In genomic region chr2:102520009-102520408, GRCh38 we compare ENCODE assay signal across 8 cellular contexts. TPM values are rescaled to one million over a fixed set of nuclear protein-coding genes. Genes with fewer than 3 reads are reported as not detected.
DNase-seq lines count a peak whose midpoint lies in the region; ATAC-seq, FAIRE-seq and TF ChIP-seq lines count a peak whose summit lies in the region.

No MANE protein-coding gene starts in this region.

- 36% methylated on average over 2 of the region's 2 CpGs for WGBS in prostate gland

- H3K4me1 ChIP-seq in endothelial cell of umbilical vein (ENCODE audit: control insufficient read depth, extremely low read depth, insufficient read depth, low read length) (no peaks in the 10 kb centered on the region), prostate gland (replicated peaks) (no peaks in the 10 kb centered on the region)

- H3K27ac ChIP-seq in endothelial cell of umbilical vein (ENCODE audit: insufficient read depth, low read depth, low read length) (no peak overlapping the region), prostate gland (no peak overlapping the region)

- H3K9me3 ChIP-seq in endothelial cell of umbilical vein (replicated peaks; ENCODE audit: control insufficient read depth, insufficient read depth, low read length): no peaks in the 10 kb centered on the region
- no peaks in the 10 kb centered on the region for H3K9me3 ChIP-seq in prostate gland

- no peak overlapping the region for H3K4me3 ChIP-seq in endothelial cell of umbilical vein (replicated peaks in 1 of 3; ENCODE audit: insufficient read depth in 1 of 3, low read depth in 1 of 3, low read length in 3 of 3)
- H3K4me3 ChIP-seq in prostate gland: no peak overlapping the region

- TF ChIP-seq POLR2A in endothelial cell of umbilical vein (IDR thresholded peaks at IDR 0.05; ENCODE audit: low read depth, low read length) (no peak), prostate gland (IDR thresholded peaks at IDR 0.05) (no peak)

- CTCF ChIA-PET in endothelial cell of umbilical vein (lab: Charles Lee): interaction anchor here (1.2 to 3.8 kb wide), 4 partner anchors 18 to 96 kb away, joined by 4 to 13 read pairs (median 6); partner anchors contain the start of gene SLC9A4

- TF ChIP-seq CTCF in endothelial cell of umbilical vein (IDR thresholded peaks at IDR 0.05; ENCODE audit: extremely low read depth in 1 of 2, insufficient read depth in 1 of 2, low read depth in 1 of 2, low read length in 2 of 2) (peak; percentile 54 to 66), prostate gland (IDR thresholded peaks at IDR 0.05) (peak in 3 of 4 experiments; percentile 47 to 51 (median 48)), omental fat pad (IDR thresholded peaks at IDR 0.05) (no peak)

- peak; percentile 18 for DNase-seq in Ammon's horn (ENCODE audit: low spot score)
- DNase-seq in OCI-M1 (lab: John Stamatoyannopoulos, UW): peak; percentile 65
- DNase-seq in endothelial cell of umbilical vein (ENCODE audit: low read depth, low spot score): peak; percentile 24
- peak; percentile 15 for DNase-seq in prostate gland (ENCODE audit: low spot score)
- DNase-seq in islet precursor cell: no peak
- no peak for DNase-seq in omental fat pad (ENCODE audit: low spot score)

- dilution Hi-C loops in endothelial cell of umbilical vein (cut with MboI; ENCODE audit: extremely low pct_ligation_motif_present, low sequenced_read_pairs): no loop called here

- no TSS peak for BruUV-seq in endothelial cell of umbilical vein (replicated peaks; lab: Mats Ljungman, UMichigan)

- no peaks in the 10 kb centered on the region for H3K27me3 ChIP-seq in endothelial cell of umbilical vein (ENCODE audit: control insufficient read depth in 2 of 2, insufficient read depth in 2 of 2, low read length in 2 of 2)
- H3K27me3 ChIP-seq in prostate gland (replicated peaks; ENCODE audit: insufficient read depth): no peaks in the 10 kb centered on the region

- ATAC-seq in GM18498 (IDR thresholded peaks at IDR 0.05; ENCODE audit: unreplicated experiment) (peak; percentile 66), HG03354 (IDR thresholded peaks at IDR 0.05; ENCODE audit: poor library complexity, severe bottlenecking, unreplicated experiment) (peak; percentile 80), omental fat pad (ENCODE audit: low FRiP score) (no peak)

- H4K20me1 ChIP-seq in endothelial cell of umbilical vein (replicated peaks; ENCODE audit: control insufficient read depth, extremely low read depth, insufficient read depth, low read length): no peaks in the 10 kb centered on the region

- H3K9ac ChIP-seq in endothelial cell of umbilical vein (replicated peaks; ENCODE audit: extremely low read depth, insufficient read depth, low read length): no peak overlapping the region

- peak; percentile 72 for FAIRE-seq in endothelial cell of umbilical vein (lab: Jason Lieb, UNC)

- no peak overlapping the region for H2AFZ ChIP-seq in endothelial cell of umbilical vein (ENCODE audit: low read depth, low read length)

- no peaks in the 10 kb centered on the region for H3K79me2 ChIP-seq in endothelial cell of umbilical vein (ENCODE audit: control insufficient read depth, insufficient read depth, low read length)

- H3K9me1 ChIP-seq in endothelial cell of umbilical vein (replicated peaks; ENCODE audit: control insufficient read depth, extremely low read depth, insufficient read depth, low read length): no peaks in the 10 kb centered on the region

- POLR2A ChIA-PET in endothelial cell of umbilical vein (lab: Charles Lee): no interaction called here

- no peak overlapping the region for H3K4me2 ChIP-seq in endothelial cell of umbilical vein (ENCODE audit: insufficient read depth, low read length)

- H3K36me3 ChIP-seq in endothelial cell of umbilical vein (ENCODE audit: control insufficient read depth in 2 of 2, extremely low read depth in 1 of 2, insufficient read depth in 2 of 2, low read length in 2 of 2): no peaks in the 10 kb centered on the region
- no peaks in the 10 kb centered on the region for H3K36me3 ChIP-seq in prostate gland

- intact Hi-C loops in endothelial cell of umbilical vein (cut with micrococcal nuclease): loop anchor here (1.0 to 2.0 kb wide), 3 partner anchors 72 to 287 kb away; no protein-coding TSS in a partner anchor
- intact Hi-C loops in prostate gland (cut with DNase I): no loop called here

TF ChIP-seq in endothelial cell of umbilical vein, 7 proteins besides CTCF, POLR2A, EP300 and RAD21:
- TF ChIP-seq MYC (IDR thresholded peaks at IDR 0.05; ENCODE audit: low read depth, low read length): no peak
- no peak for TF ChIP-seq FOS (IDR thresholded peaks at IDR 0.05; ENCODE audit: borderline replicate concordance, insufficient read depth, low read length)
- TF ChIP-seq JUN (IDR thresholded peaks at IDR 0.05; ENCODE audit: borderline replicate concordance, insufficient read depth, insufficient read length, low read depth): no peak
- TF ChIP-seq GATA2 (IDR thresholded peaks at IDR 0.05; ENCODE audit: insufficient read depth, insufficient read length, low read depth, low read length): no peak
- TF ChIP-seq MAX (IDR thresholded peaks at IDR 0.05; ENCODE audit: insufficient read depth, insufficient read length): no peak
- no peak for TF ChIP-seq EZH2 (IDR thresholded peaks at IDR 0.05; ENCODE audit: borderline replicate concordance, low read depth, low read length, severe bottlenecking)
- no peak for TF ChIP-seq POLR2AphosphoS5 (IDR thresholded peaks at IDR 0.05; ENCODE audit: insufficient read depth, low read depth, low read length)

RNA-seq across cellular contexts. Expression of gene SLC9A4, which starts 47.0 kb away (rescaled TPM):
- 0.07 TPM in 1 of 2 replicates, not detected in the other for total RNA-seq in endothelial cell of umbilical vein
- polyA plus RNA-seq in endothelial cell of umbilical vein: not detected in 2 replicates
- polyA plus RNA-seq in endothelial cell of umbilical vein (2011; cell fraction: cytosol; rRNA removed): 0.01 TPM in 1 of 2 replicates, not detected in the other
- not detected in 2 replicates for polyA plus RNA-seq in endothelial cell of umbilical vein (2011; cell fraction: nucleus; rRNA removed)
- 0.04 TPM in 1 of 2 replicates, not detected in the other for polyA plus RNA-seq in endothelial cell of umbilical vein (2012)
- polyA minus RNA-seq in endothelial cell of umbilical vein: 0.06 and 0.22 TPM in 2 replicates
- polyA minus RNA-seq in endothelial cell of umbilical vein (2011; cell fraction: cytosol; rRNA and poly(A)+ RNA removed): not detected
- polyA minus RNA-seq in endothelial cell of umbilical vein (2011; cell fraction: nucleus; rRNA and poly(A)+ RNA removed): 0.24 TPM in 1 of 2 replicates, not detected in the other
- total RNA-seq in prostate gland: not detected
- not detected for total RNA-seq in omental fat pad

Comparison
In these comparisons a context has a peak if more than half of its experiments do, and no peak if none do; other contexts are left out.
1. DNase-seq: peak in Ammon's horn (single experiment), OCI-M1 (single experiment), endothelial cell of umbilical vein (single experiment) and prostate gland (single experiment); none in islet precursor cell (single experiment) and omental fat pad (single experiment).
2. CTCF ChIP-seq: peak in endothelial cell of umbilical vein (2 of 2) and prostate gland (3 of 4); none in omental fat pad (0 of 3).